In genomic region chr6:160430741-160431140, GRCh38 we compare ENCODE assay signal across 28 cellular contexts.
A peak's percentile ranks its signal among the peaks of the same experiment; 100 is the strongest.
DNase-seq lines count a peak whose midpoint lies in the region; ATAC-seq and TF ChIP-seq lines count a peak whose summit lies in the region.
"Had no signal": no experiment of that assay in that cellular context is flagged by ENCODE, and none has a peak within 500 bp of the region (broad histone marks: within the 10 kb centered on the region; RNA-seq: fewer than 3 reads in every experiment).

No MANE protein-coding gene starts in this region.

- H3K27me3 ChIP-seq in heart left ventricle (no peaks in the 10 kb centered on the region), psoas muscle (ENCODE audit: insufficient read depth in 3 of 3, low read length in 2 of 3) (no peaks in the 10 kb centered on the region), transverse colon (no peaks in the 10 kb centered on the region), lower lobe of right lung (ENCODE audit: low read depth) (no peaks in the 10 kb centered on the region)
- H3K27me3 ChIP-seq: BE2C had no signal

- no peak overlapping the region for H3K4me3 ChIP-seq in heart left ventricle
- no peak overlapping the region for H3K4me3 ChIP-seq in fibroblast of villous mesenchyme (ENCODE audit: low read depth, low read length)
- no peak overlapping the region for H3K4me3 ChIP-seq in psoas muscle
- H3K4me3 ChIP-seq in transverse colon, result no peak overlapping the region
- no peak overlapping the region for H3K4me3 ChIP-seq in lower lobe of right lung
- H3K4me3 ChIP-seq: HAP-1, lung, SK-N-MC, skin epidermis had no signal

- H3K36me3 ChIP-seq in heart left ventricle (no peaks in the 10 kb centered on the region), psoas muscle (ENCODE audit: insufficient read depth in 1 of 2, low read depth in 1 of 2) (no peaks in the 10 kb centered on the region), transverse colon (no peaks in the 10 kb centered on the region), lower lobe of right lung (no peaks in the 10 kb centered on the region)
- H3K36me3 ChIP-seq: BE2C, HAP-1 had no signal

- no peaks in the 10 kb centered on the region for H3K9me3 ChIP-seq in heart left ventricle
- H3K9me3 ChIP-seq in psoas muscle, result no peaks in the 10 kb centered on the region
- H3K9me3 ChIP-seq in transverse colon, result no peaks in the 10 kb centered on the region
- H3K9me3 ChIP-seq in lower lobe of right lung, result no peaks in the 10 kb centered on the region
- H3K9me3 ChIP-seq: BE2C, HAP-1 had no signal

- TF ChIP-seq CTCF in heart left ventricle (IDR thresholded peaks at IDR 0.05) (no peak), fibroblast of villous mesenchyme (IDR thresholded peaks at IDR 0.05; ENCODE audit: insufficient read depth, low read depth, low read length) (no peak), psoas muscle (IDR thresholded peaks at IDR 0.05) (no peak), transverse colon (IDR thresholded peaks at IDR 0.05) (no peak), lower lobe of right lung (IDR thresholded peaks at IDR 0.05) (no peak)

- TF ChIP-seq POLR2A in heart left ventricle (IDR thresholded peaks at IDR 0.05) (no peak), transverse colon (IDR thresholded peaks at IDR 0.05) (no peak)

- intact Hi-C loops in heart left ventricle (cut with DNase I), result no loop called here
- intact Hi-C loops in left ventricle myocardium superior (cut with micrococcal nuclease), result no loop called here
- intact Hi-C loops in psoas muscle (cut with DNase I), result no loop called here
- intact Hi-C loops in transverse colon (cut with DNase I; ENCODE audit: low total_unique reads), result loop anchor here (5.0 kb wide), 2 partner anchors 38 to 83 kb away; partner anchors contain the start of gene SLC22A3
- intact Hi-C loops in lower lobe of right lung (cut with DNase I), result no loop called here

- H3K27ac ChIP-seq in heart left ventricle, result peak overlapping the region in 11 of 12 donors; percentile 16 to 72 (median 62)
- peak overlapping the region; percentile 39 for H3K27ac ChIP-seq in psoas muscle
- H3K27ac ChIP-seq in transverse colon, result peak overlapping the region; percentile 64 to 80 (median 72)
- no peak overlapping the region for H3K27ac ChIP-seq in lower lobe of right lung
- H3K27ac ChIP-seq: SK-N-MC had no signal

- ATAC-seq in heart left ventricle, result no peak
- ATAC-seq in left ventricle myocardium superior, result no peak
- no peak for ATAC-seq in psoas muscle
- ATAC-seq in lower lobe of right lung, result no peak
- ATAC-seq: stimulated activated naive CD8-positive, alpha-beta T cell treated with anti-CD3 and anti-CD28 coated beads, Interleukin-15, Interleukin-2, amounts not matched to agents 100 U/mL and 50 U/mL, for 24 hours had no signal

- peaks cover 0 to 48% (median 23%) of the 10 kb centered on the region in 12 donors for H3K4me1 ChIP-seq in heart left ventricle
- peaks cover 18% of the 10 kb centered on the region for H3K4me1 ChIP-seq in psoas muscle
- peaks cover 0 to 17% (median 5%) of the 10 kb centered on the region in 4 donors for H3K4me1 ChIP-seq in transverse colon
- H3K4me1 ChIP-seq in lower lobe of right lung, result peaks cover 7% of the 10 kb centered on the region
- H3K4me1 ChIP-seq: BE2C, HAP-1 had no signal

- DNase-seq in heart left ventricle, result peak in 3 of 5 donors; percentile 28 to 53 (median 32)
- no peak for DNase-seq in left ventricle myocardium superior
- peak; percentile 54 for DNase-seq in fibroblast of villous mesenchyme (ENCODE audit: low read depth)
- DNase-seq in psoas muscle, result no peak
- DNase-seq in transverse colon, result no peak
- no peak for DNase-seq in T-helper 9 cell
- no peak for DNase-seq in lower lobe of right lung
- no peak for DNase-seq in glomerular visceral epithelial cell (ENCODE audit: extremely low spot score)
- DNase-seq: 8988T; activated CD4-positive, alpha-beta memory T cell treated with anti-CD3 and anti-CD28 coated beads for 36 hours; activated gamma-delta T cell; activated T-cell treated with anti-CD3 and anti-CD28 coated beads for 4 hours; BE2C; COR-L47; erythroblast; head of caudate nucleus; immature natural killer cell; Karpas-422; NCI-H1092; NCI-H2081 treated with DMSO at 0.1 percent for 48 hours; NCI-H446 treated with DMSO at 0.1 percent for 48 hours; NK-92 treated with Interleukin-12 subunit alpha and Interleukin-12 subunit beta, amount 100 ng/mL, for 24 hours; stimulated activated CD4-positive, alpha-beta T cell treated with anti-CD3 and anti-CD28 coated beads, Interleukin-4, amount 100 ng/mL, for 1 hour; stimulated activated naive CD8-positive, alpha-beta T cell treated with anti-CD3 and anti-CD28 coated beads, Interleukin-15, Interleukin-2, amounts not matched to agents 100 U/mL and 50 U/mL, for 24 hours had no signal

- 50 to 62% (median 58%) methylated on average over 5 of the region's 5 CpGs for WGBS in heart left ventricle, 4 donors
- WGBS in psoas muscle, 3 donors, result 27 to 34% (median 28%) methylated on average over 5 of the region's 5 CpGs
- WGBS in transverse colon (ENCODE audit: low coverage in 1 of 2), 2 donors, result 57 to 61% methylated on average over 5 of the region's 5 CpGs

- no peak for TF ChIP-seq EP300 in transverse colon (IDR thresholded peaks at IDR 0.05; ENCODE audit: low read depth)

- in situ Hi-C loops in transverse colon (cut with MboI; ENCODE audit: low pct_ligation_motif_present in 1 of 4, low pct_unique_long_range_greater_than_20kb in 1 of 4, low sequenced_read_pairs in 3 of 4), result no loop called here

Comparison
In these comparisons a context has a peak if more than half of its experiments do, and no peak if none do; other contexts are left out.
1. DNase-seq: peak in heart left ventricle (3 of 5) and fibroblast of villous mesenchyme (single experiment); none in left ventricle myocardium superior (single experiment), psoas muscle (0 of 2), transverse colon (single experiment), T-helper 9 cell (single experiment), lower lobe of right lung (single experiment) and glomerular visceral epithelial cell (single experiment).